Comparison of ENCODE assay signal across 1 cellular context in the genomic region with DNA sequence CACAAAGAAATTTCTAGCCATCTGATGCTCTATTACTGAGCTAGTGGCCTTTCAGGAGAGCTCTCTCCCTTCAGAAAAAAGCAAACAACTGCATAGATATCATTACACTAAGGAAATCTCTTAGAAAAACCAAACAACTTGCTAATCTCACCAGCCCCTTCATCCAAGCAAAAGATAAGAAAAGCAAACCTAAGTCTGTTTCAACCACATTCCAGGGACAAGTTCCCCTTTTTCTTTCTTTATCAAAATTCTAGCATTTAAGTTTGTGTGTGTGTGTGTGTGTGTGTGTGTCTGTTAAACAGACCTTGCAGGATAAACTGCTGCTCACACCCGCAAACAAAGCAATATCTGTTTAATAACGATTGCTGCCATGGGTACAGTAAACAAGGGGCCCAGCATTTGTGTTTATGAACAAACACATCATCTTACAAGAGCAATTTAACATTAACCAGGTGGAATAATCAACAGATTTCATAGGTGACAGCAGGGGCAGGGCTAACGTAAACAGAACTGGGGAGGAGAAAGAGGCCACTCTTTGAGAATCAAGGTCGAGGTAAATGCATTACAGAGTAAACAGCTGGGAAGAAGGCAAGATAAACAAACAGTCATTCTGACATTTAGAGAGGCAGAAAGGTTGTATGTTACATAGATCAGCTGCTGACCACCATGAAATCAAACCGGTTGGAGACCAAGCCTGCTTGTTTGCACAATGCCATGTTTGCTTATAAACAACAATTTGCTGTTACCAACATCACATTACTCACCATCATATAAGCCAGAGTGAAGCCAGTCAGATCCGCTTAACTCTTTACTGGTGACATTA.
TF ChIP-seq lines count a peak whose summit lies in the region.

No MANE protein-coding gene starts in this region.

TF ChIP-seq in GM23338, 12 proteins besides CTCF, POLR2A, EP300 and RAD21 (continued from another document):
- TF ChIP-seq, protein P1, sequence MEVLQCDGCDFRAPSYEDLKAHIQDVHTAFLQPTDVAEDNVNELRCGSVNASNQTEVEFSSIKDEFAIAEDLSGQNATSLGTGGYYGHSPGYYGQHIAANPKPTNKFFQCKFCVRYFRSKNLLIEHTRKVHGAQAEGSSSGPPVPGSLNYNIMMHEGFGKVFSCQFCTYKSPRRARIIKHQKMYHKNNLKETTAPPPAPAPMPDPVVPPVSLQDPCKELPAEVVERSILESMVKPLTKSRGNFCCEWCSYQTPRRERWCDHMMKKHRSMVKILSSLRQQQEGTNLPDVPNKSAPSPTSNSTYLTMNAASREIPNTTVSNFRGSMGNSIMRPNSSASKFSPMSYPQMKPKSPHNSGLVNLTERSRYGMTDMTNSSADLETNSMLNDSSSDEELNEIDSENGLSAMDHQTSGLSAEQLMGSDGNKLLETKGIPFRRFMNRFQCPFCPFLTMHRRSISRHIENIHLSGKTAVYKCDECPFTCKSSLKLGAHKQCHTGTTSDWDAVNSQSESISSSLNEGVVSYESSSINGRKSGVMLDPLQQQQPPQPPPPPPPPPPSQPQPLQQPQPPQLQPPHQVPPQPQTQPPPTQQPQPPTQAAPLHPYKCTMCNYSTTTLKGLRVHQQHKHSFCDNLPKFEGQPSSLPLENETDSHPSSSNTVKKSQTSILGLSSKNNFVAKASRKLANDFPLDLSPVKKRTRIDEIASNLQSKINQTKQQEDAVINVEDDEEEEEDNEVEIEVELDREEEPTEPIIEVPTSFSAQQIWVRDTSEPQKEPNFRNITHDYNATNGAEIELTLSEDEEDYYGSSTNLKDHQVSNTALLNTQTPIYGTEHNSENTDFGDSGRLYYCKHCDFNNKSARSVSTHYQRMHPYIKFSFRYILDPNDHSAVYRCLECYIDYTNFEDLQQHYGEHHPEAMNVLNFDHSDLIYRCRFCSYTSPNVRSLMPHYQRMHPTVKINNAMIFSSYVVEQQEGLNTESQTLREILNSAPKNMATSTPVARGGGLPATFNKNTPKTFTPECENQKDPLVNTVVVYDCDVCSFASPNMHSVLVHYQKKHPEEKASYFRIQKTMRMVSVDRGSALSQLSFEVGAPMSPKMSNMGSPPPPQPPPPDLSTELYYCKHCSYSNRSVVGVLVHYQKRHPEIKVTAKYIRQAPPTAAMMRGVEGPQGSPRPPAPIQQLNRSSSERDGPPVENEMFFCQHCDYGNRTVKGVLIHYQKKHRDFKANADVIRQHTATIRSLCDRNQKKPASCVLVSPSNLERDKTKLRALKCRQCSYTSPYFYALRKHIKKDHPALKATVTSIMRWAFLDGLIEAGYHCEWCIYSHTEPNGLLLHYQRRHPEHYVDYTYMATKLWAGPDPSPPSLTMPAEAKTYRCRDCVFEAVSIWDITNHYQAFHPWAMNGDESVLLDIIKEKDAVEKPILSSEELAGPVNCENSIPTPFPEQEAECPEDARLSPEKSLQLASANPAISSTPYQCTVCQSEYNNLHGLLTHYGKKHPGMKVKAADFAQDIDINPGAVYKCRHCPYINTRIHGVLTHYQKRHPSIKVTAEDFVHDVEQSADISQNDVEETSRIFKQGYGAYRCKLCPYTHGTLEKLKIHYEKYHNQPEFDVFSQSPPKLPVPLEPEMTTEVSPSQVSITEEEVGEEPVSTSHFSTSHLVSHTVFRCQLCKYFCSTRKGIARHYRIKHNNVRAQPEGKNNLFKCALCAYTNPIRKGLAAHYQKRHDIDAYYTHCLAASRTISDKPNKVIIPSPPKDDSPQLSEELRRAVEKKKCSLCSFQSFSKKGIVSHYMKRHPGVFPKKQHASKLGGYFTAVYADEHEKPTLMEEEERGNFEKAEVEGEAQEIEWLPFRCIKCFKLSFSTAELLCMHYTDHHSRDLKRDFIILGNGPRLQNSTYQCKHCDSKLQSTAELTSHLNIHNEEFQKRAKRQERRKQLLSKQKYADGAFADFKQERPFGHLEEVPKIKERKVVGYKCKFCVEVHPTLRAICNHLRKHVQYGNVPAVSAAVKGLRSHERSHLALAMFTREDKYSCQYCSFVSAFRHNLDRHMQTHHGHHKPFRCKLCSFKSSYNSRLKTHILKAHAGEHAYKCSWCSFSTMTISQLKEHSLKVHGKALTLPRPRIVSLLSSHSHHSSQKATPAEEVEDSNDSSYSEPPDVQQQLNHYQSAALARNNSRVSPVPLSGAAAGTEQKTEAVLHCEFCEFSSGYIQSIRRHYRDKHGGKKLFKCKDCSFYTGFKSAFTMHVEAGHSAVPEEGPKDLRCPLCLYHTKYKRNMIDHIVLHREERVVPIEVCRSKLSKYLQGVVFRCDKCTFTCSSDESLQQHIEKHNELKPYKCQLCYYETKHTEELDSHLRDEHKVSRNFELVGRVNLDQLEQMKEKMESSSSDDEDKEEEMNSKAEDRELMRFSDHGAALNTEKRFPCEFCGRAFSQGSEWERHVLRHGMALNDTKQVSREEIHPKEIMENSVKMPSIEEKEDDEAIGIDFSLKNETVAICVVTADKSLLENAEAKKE (CRISPR knock-in tag; IDR thresholded peaks at IDR 0.05) = no peak
- TF ChIP-seq ZNF114 (CRISPR knock-in tag; IDR thresholded peaks at IDR 0.05) (no peak), STAT1 (IDR thresholded peaks at IDR 0.05; ENCODE audit: unreplicated experiment) (no peak), JUNB (IDR thresholded peaks at IDR 0.05; ENCODE audit: unreplicated experiment) (no peak), POLR2AphosphoS5 (IDR thresholded peaks at IDR 0.05; ENCODE audit: low read depth) (no peak), CREB1 (CRISPR knock-in tag; IDR thresholded peaks at IDR 0.05; ENCODE audit: low read depth) (no peak), ZNF331 (CRISPR knock-in tag; IDR thresholded peaks at IDR 0.05; ENCODE audit: low read depth) (no peak)
